13 cellular contexts compared by ENCODE assay signal in genomic region chr9:109447329-109448076, GRCh38. TPM values are rescaled to one million over a fixed set of nuclear protein-coding genes. Genes with fewer than 3 reads are reported as not detected.
DNase-seq lines count a peak whose midpoint lies in the region; ATAC-seq and TF ChIP-seq lines count a peak whose summit lies in the region.
"Had no signal": no experiment of that assay in that cellular context is flagged by ENCODE, and none has a peak within 500 bp of the region (broad histone marks: within the 10 kb centered on the region; RNA-seq: fewer than 3 reads in every experiment).

No MANE protein-coding gene starts in this region.

- no peak overlapping the region for H4K91ac ChIP-seq in trophoblast cell (ENCODE audit: low read depth, low read length)

- no peaks in the 10 kb centered on the region for H3K36me3 Mint-ChIP-seq in activated CD8-positive, alpha-beta memory T cell treated with anti-CD3 and anti-CD28 coated beads, Interleukin-2, amount 10 ng/mL, durations not matched to agents 7 days and 5 days
- no peaks in the 10 kb centered on the region for H3K36me3 Mint-ChIP-seq in stimulated activated effector memory CD8-positive, alpha-beta T cell treated with anti-CD3 and anti-CD28 coated beads, Interleukin-12 subunit alpha, Interleukin-12 subunit beta, amount 100 ng/mL, for 72 hours
- H3K36me3 Mint-ChIP-seq: brain had no signal

- ATAC-seq in activated CD8-positive, alpha-beta memory T cell treated with anti-CD3 and anti-CD28 coated beads, Interleukin-2, amount 10 ng/mL, durations not matched to agents 7 days and 5 days, result peak; percentile 76
- ATAC-seq in RWPE2 (ENCODE audit: low read depth) (0 out of 3 replicates have a peak, but pooled peaks have one; percentile 16), HG03039 (IDR thresholded peaks at IDR 0.05; ENCODE audit: unreplicated experiment) (no peak)
- peak; percentile 59 for ATAC-seq in stimulated activated effector memory CD8-positive, alpha-beta T cell treated with anti-CD3 and anti-CD28 coated beads, Interleukin-12 subunit alpha, Interleukin-12 subunit beta, amount 100 ng/mL, for 72 hours
- ATAC-seq: K562 had no signal

- H3K4me2 ChIP-seq in trophoblast cell (ENCODE audit: low read length), result no peak overlapping the region

- no peak overlapping the region for H2BK12ac ChIP-seq in trophoblast cell (ENCODE audit: low read length)

- no peak overlapping the region for H3K4me3 Mint-ChIP-seq in activated CD8-positive, alpha-beta memory T cell treated with anti-CD3 and anti-CD28 coated beads, Interleukin-2, amount 10 ng/mL, durations not matched to agents 7 days and 5 days
- H3K4me3 Mint-ChIP-seq in stimulated activated effector memory CD8-positive, alpha-beta T cell treated with anti-CD3 and anti-CD28 coated beads, Interleukin-12 subunit alpha, Interleukin-12 subunit beta, amount 100 ng/mL, for 72 hours, result no peak overlapping the region
- H3K4me3 Mint-ChIP-seq: brain had no signal

- H2BK5ac ChIP-seq in trophoblast cell (ENCODE audit: low read depth, low read length, poor library complexity), result no peak overlapping the region

- no peak overlapping the region for H4K8ac ChIP-seq in trophoblast cell (ENCODE audit: low read depth, low read length)

- H3K27ac ChIP-seq in RWPE2 (ENCODE audit: poor library complexity, severe bottlenecking) (peak overlapping the region; percentile 44), brain microvascular endothelial cell (peak overlapping the region; percentile 12), trophoblast cell (ENCODE audit: low read depth, low read length) (no peak overlapping the region)

- H3K9me3 Mint-ChIP-seq in activated CD8-positive, alpha-beta memory T cell treated with anti-CD3 and anti-CD28 coated beads, Interleukin-2, amount 10 ng/mL, durations not matched to agents 7 days and 5 days (ENCODE audit: low read depth), result no peaks in the 10 kb centered on the region
- H3K9me3 Mint-ChIP-seq in stimulated activated effector memory CD8-positive, alpha-beta T cell treated with anti-CD3 and anti-CD28 coated beads, Interleukin-12 subunit alpha, Interleukin-12 subunit beta, amount 100 ng/mL, for 72 hours, result no peaks in the 10 kb centered on the region
- H3K9me3 Mint-ChIP-seq: brain had no signal

- no peak overlapping the region for H2AFZ ChIP-seq in trophoblast cell (ENCODE audit: insufficient read depth, low read length, poor library complexity)

- H3K4me1 ChIP-seq in RWPE2 (ENCODE audit: insufficient read depth, poor library complexity, severe bottlenecking), result peaks cover 43% of the 10 kb centered on the region
- peaks cover 13 to 28% of the 10 kb centered on the region in 2 experiments for H3K4me1 ChIP-seq in trophoblast cell (ENCODE audit: control insufficient read depth in 1 of 2, insufficient read depth in 2 of 2, low read length in 2 of 2)

- H3K79me2 ChIP-seq in trophoblast cell (ENCODE audit: control insufficient read depth, insufficient read depth, low read length, poor library complexity), result no peaks in the 10 kb centered on the region

- H3K4ac ChIP-seq in trophoblast cell (ENCODE audit: low read depth, low read length), result no peak overlapping the region

- no peak overlapping the region for H3K9ac ChIP-seq in trophoblast cell (ENCODE audit: low read length)

- no peak overlapping the region for H3K23ac ChIP-seq in trophoblast cell (ENCODE audit: low read length)

- no peak overlapping the region for H4K12ac ChIP-seq in trophoblast cell (ENCODE audit: low read depth, low read length)

- H3K27me3 ChIP-seq in RWPE2 (ENCODE audit: insufficient read depth, poor library complexity, severe bottlenecking) (no peaks in the 10 kb centered on the region), brain microvascular endothelial cell (replicated peaks) (no peaks in the 10 kb centered on the region), trophoblast cell (ENCODE audit: insufficient read depth, low read length) (no peaks in the 10 kb centered on the region)

- no peak overlapping the region for H2AK5ac ChIP-seq in trophoblast cell (ENCODE audit: low read length)

- H3K79me1 ChIP-seq in trophoblast cell (ENCODE audit: low read length), result peaks cover 5% of the 10 kb centered on the region

- H3K27ac Mint-ChIP-seq in activated CD8-positive, alpha-beta memory T cell treated with anti-CD3 and anti-CD28 coated beads, Interleukin-2, amount 10 ng/mL, durations not matched to agents 7 days and 5 days, result peak overlapping the region; percentile 63
- H3K27ac Mint-ChIP-seq in stimulated activated effector memory CD8-positive, alpha-beta T cell treated with anti-CD3 and anti-CD28 coated beads, Interleukin-12 subunit alpha, Interleukin-12 subunit beta, amount 100 ng/mL, for 72 hours, result no peak overlapping the region
- H3K27ac Mint-ChIP-seq: brain had no signal

- no peak for TF ChIP-seq CTCF in RWPE2 (IDR thresholded peaks at IDR 0.05; ENCODE audit: poor library complexity, severe bottlenecking)
- no peak for TF ChIP-seq CTCF in brain microvascular endothelial cell (IDR thresholded peaks at IDR 0.05; ENCODE audit: low read depth, low read length, missing control alignments)

- no peak overlapping the region for H2BK120ac ChIP-seq in trophoblast cell (ENCODE audit: insufficient read depth, low read length, poor library complexity)

- H3K4me1 Mint-ChIP-seq in activated CD8-positive, alpha-beta memory T cell treated with anti-CD3 and anti-CD28 coated beads, Interleukin-2, amount 10 ng/mL, durations not matched to agents 7 days and 5 days, result peaks cover 19% of the 10 kb centered on the region
- peaks cover 10% of the 10 kb centered on the region for H3K4me1 Mint-ChIP-seq in stimulated activated effector memory CD8-positive, alpha-beta T cell treated with anti-CD3 and anti-CD28 coated beads, Interleukin-12 subunit alpha, Interleukin-12 subunit beta, amount 100 ng/mL, for 72 hours
- H3K4me1 Mint-ChIP-seq: brain had no signal

- H3K14ac ChIP-seq in trophoblast cell (ENCODE audit: low read length), result no peak overlapping the region

- H3K4me3 ChIP-seq in RWPE2 (ENCODE audit: severe bottlenecking) (no peak overlapping the region), brain microvascular endothelial cell (ENCODE audit: low read depth, low read length) (no peak overlapping the region), trophoblast cell (ENCODE audit: low read depth, low read length) (no peak overlapping the region)
- H3K4me3 ChIP-seq: K562 had no signal

- H3K9me3 ChIP-seq in RWPE2 (ENCODE audit: severe bottlenecking) (no peaks in the 10 kb centered on the region), trophoblast cell (ENCODE audit: insufficient read depth, low read depth, low read length) (no peaks in the 10 kb centered on the region)

- H3K36me3 ChIP-seq in RWPE2 (ENCODE audit: low read depth) (peaks cover 46% of the 10 kb centered on the region), brain microvascular endothelial cell (replicated peaks) (no peaks in the 10 kb centered on the region), trophoblast cell (ENCODE audit: control insufficient read depth in 1 of 2, insufficient read depth in 2 of 2, low read length in 2 of 2) (no peaks in the 10 kb centered on the region)

- WGBS in trophoblast cell (ENCODE audit: extremely low coverage, insufficient coverage, insufficient read length), result no CpG with 5 or more reads among the region's 6 CpGs

- CTCF ChIA-PET in activated CD8-positive, alpha-beta memory T cell treated with anti-CD3 and anti-CD28 coated beads, Interleukin-2, amount 10 ng/mL, durations not matched to agents 7 days and 5 days (lab: Charles Lee), result interaction anchor here (0.9 to 6.9 kb wide), 3 partner anchors 11 to 21 kb away, joined by 5 to 72 read pairs (median 19); no protein-coding TSS in a partner anchor

- H3K18ac ChIP-seq in trophoblast cell (ENCODE audit: low read length), result no peak overlapping the region

- in situ Hi-C loops in brain microvascular endothelial cell (cut with HindIII; ENCODE audit: low pct_ligation_motif_present, low sequenced_read_pairs), result no loop called here

- H3K27me3 Mint-ChIP-seq in activated CD8-positive, alpha-beta memory T cell treated with anti-CD3 and anti-CD28 coated beads, Interleukin-2, amount 10 ng/mL, durations not matched to agents 7 days and 5 days, result peaks cover 20% of the 10 kb centered on the region

- DNase-seq in activated CD8-positive, alpha-beta memory T cell treated with anti-CD3 and anti-CD28 coated beads, Interleukin-2, amount 10 ng/mL, durations not matched to agents 7 days and 5 days, result peak; percentile 52
- no peak for DNase-seq in activated CD8-positive, alpha-beta memory T cell treated with anti-CD3 and anti-CD28 coated beads, Interleukin-2, amount 50 U/mL, for 4 hours
- no peak for DNase-seq in RWPE2 (ENCODE audit: low spot score)
- no peak for DNase-seq in brain microvascular endothelial cell
- no peak for DNase-seq in stimulated activated effector memory CD8-positive, alpha-beta T cell treated with anti-CD3 and anti-CD28 coated beads, Interleukin-12 subunit alpha, Interleukin-12 subunit beta, amount 100 ng/mL, for 72 hours (ENCODE audit: low spot score in 2 of 2)
- DNase-seq in trophoblast cell, result no peak
- no peak for DNase-seq in NOMO-1 treated with dmso at 0.1 percent for 144 hours (lab: John Stamatoyannopoulos, UW; ENCODE audit: unreplicated experiment)
- DNase-seq: effector CD4-positive, alpha-beta T cell; NCI-H187; NCI-H748 treated with DMSO at 0.1 percent for 48 hours had no signal

RNA-seq across cellular contexts. Expression of gene PTPN3, which starts 50.6 kb away (rescaled TPM):
- 1 to 10 TPM in 1 of 2 experiments, under 1 TPM in 1; 0.50 to 4.1 TPM for total RNA-seq in activated CD8-positive, alpha-beta memory T cell treated with anti-CD3 and anti-CD28 coated beads, Interleukin-2, amount 10 ng/mL, durations not matched to agents 7 days and 5 days
- 2.8 and 3.0 TPM in 2 replicates for polyA plus RNA-seq in trophoblast cell (2013)
- polyA plus RNA-seq: K562 had no signal
